Comparison of ENCODE assay signal across 16 cellular contexts in the genomic region with DNA sequence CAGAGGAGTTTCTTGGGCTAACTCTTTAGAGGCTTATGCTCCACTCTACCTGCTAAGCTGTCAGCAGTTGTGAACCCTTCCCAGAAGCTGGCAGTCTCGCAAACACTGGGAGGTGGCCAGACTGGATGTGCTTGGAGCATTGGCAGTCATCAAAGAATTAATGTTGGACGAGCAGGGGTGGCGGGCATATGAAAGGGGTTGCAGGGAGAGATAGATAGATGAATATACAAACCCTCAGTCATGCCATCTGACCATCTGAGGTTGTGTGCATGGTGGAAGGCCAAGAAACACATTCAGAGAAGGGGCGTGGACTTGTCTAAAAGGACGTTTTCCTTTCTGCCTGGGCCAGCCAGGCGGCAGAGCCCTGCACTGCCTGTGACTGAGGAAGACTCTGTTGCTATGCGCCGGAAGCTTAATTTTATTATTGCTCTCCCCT.
DNase-seq lines count a peak whose midpoint lies in the region; ATAC-seq and TF ChIP-seq lines count a peak whose summit lies in the region.
"Had no signal": no experiment of that assay in that cellular context is flagged by ENCODE, and none has a peak within 500 bp of the region (broad histone marks: within the 10 kb centered on the region; RNA-seq: fewer than 3 reads in every experiment).

No MANE protein-coding gene starts in this region.

- peak overlapping the region in 3 of 4 donors; percentile 15 to 44 (median 42) for H3K27ac ChIP-seq in sigmoid colon
- H3K27ac ChIP-seq: SJCRH30, thyroid gland, VCaP had no signal

- H3K4me1 ChIP-seq in sigmoid colon: peaks cover 0 to 84% (median 75%) of the 10 kb centered on the region in 4 donors

- ATAC-seq in left ventricle myocardium superior: peak; percentile 49
- no peak for ATAC-seq in HG02885 (IDR thresholded peaks at IDR 0.05; ENCODE audit: poor library complexity, unreplicated experiment)
- no peak for ATAC-seq in left colon
- ATAC-seq: stimulated activated memory B cell treated with anti-CD40 and anti-IgM and Interleukin-4, amounts not matched to agents 10 μg/mL and 1 μg/mL and 100 μg/mL, for 72 hours had no signal

- TF ChIP-seq POLR2A in sigmoid colon (IDR thresholded peaks at IDR 0.05): no peak

- H3K27me3 ChIP-seq in sigmoid colon: no peaks in the 10 kb centered on the region
- H3K27me3 ChIP-seq: SJCRH30, thyroid gland had no signal

- H3K36me3 ChIP-seq in sigmoid colon: no peaks in the 10 kb centered on the region
- H3K36me3 ChIP-seq: SJCRH30, thyroid gland had no signal

- intact Hi-C loops in left ventricle myocardium superior (cut with micrococcal nuclease) (no loop called here), sigmoid colon (cut with DNase I) (no loop called here), left colon (cut with DNase I, micrococcal nuclease) (no loop called here)

- WGBS in sigmoid colon, 2 donors: 86 to 88% methylated on average over 8 of the region's 8 CpGs

- H3K9me3 ChIP-seq in sigmoid colon: no peaks in the 10 kb centered on the region
- H3K9me3 ChIP-seq: SJCRH30, thyroid gland had no signal

- H3K4me3 ChIP-seq in sigmoid colon: no peak overlapping the region
- H3K4me3 ChIP-seq: SJCRH30, thyroid gland had no signal

- no peak for TF ChIP-seq CTCF in sigmoid colon (IDR thresholded peaks at IDR 0.05)

- no peak for TF ChIP-seq EP300 in sigmoid colon (IDR thresholded peaks at IDR 0.05)

- DNase-seq in DMS 273 (lab: John Stamatoyannopoulos, UW; ENCODE audit: unreplicated experiment) (peak; percentile 86), NCI-H446 treated with DMSO at 0.1 percent for 48 hours (lab: John Stamatoyannopoulos, UW) (peak; percentile 92), left ventricle myocardium superior (no peak), sigmoid colon (no peak), left colon (no peak), NCI-H774 (lab: John Stamatoyannopoulos, UW) (no peak)
- DNase-seq in NK-92 treated with Interleukin-12 subunit alpha and Interleukin-12 subunit beta, amount 100 ng/mL, for 24 hours (lab: John Stamatoyannopoulos, UW): no peak
- DNase-seq: activated effector memory CD4-positive, alpha-beta T cell treated with Interleukin-2 at 50 U/mL for 16 hours; CD8-positive, alpha-beta memory T cell; HCEC 1CT; SJCRH30; T-helper 2 cell; thyroid gland had no signal

Comparison
In these comparisons a context has a peak if more than half of its experiments do, and no peak if none do; other contexts are left out.
1. DNase-seq: peak in DMS 273 (single experiment) and NCI-H446 treated with DMSO at 0.1 percent for 48 hours (single experiment); none in left ventricle myocardium superior (single experiment), sigmoid colon (single experiment), NK-92 treated with Interleukin-12 subunit alpha and Interleukin-12 subunit beta, amount 100 ng/mL, for 24 hours (single experiment), left colon (0 of 2) and NCI-H774 (single experiment).